Comparison of ENCODE assay signal across 9 cellular contexts in genomic region chr4:75180790-75181776, GRCh38.
DNase-seq lines count a peak whose midpoint lies in the region; ATAC-seq, FAIRE-seq and TF ChIP-seq lines count a peak whose summit lies in the region.
"Had no signal": no experiment of that assay in that cellular context is flagged by ENCODE, and none has a peak within 500 bp of the region (broad histone marks: within the 10 kb centered on the region; RNA-seq: fewer than 3 reads in every experiment).

No MANE protein-coding gene starts in this region.

- peak; percentile 64 to 75 for DNase-seq in PC-9
- DNase-seq in small intestine, result peak; percentile 64
- DNase-seq in activated CD8-positive, alpha-beta memory T cell treated with anti-CD3 and anti-CD28 coated beads, Interleukin-2, amount 10 ng/mL, durations not matched to agents 7 days and 5 days, result no peak
- DNase-seq in COR-L47 (lab: John Stamatoyannopoulos, UW), result no peak
- no peak for DNase-seq in activated T-cell treated with anti-CD3 and anti-CD28 coated beads, Interleukin-2, amount 50 U/mL, for 1 hour
- DNase-seq in mesenteric fat pad (ENCODE audit: low spot score), result no peak
- DNase-seq: NCI-H774 had no signal

- H3K4me3 ChIP-seq in PC-9, result peak overlapping the region; percentile 49
- peak overlapping the region in 1 of 2 donors; percentile 41 for H3K4me3 ChIP-seq in small intestine (ENCODE audit: low read depth in 1 of 2, low read length in 2 of 2)

- peaks cover 16% of the 10 kb centered on the region; the same call in 1 of the 2 replicates for H3F3A ChIP-seq in PC-9 (ENCODE audit: insufficient read depth, low read depth)

- H3K27ac ChIP-seq in PC-9 (peak overlapping the region; percentile 93), small intestine (ENCODE audit: low read depth in 1 of 2, low read length in 1 of 2) (peak overlapping the region; percentile 14 to 67)

- H2AFZ ChIP-seq in PC-9, result peak overlapping the region; percentile 86

- no peaks in the 10 kb centered on the region; the same call in 1 of the 2 replicates for H3K9me3 ChIP-seq in PC-9 (ENCODE audit: insufficient read depth, low read depth)
- H3K9me3 ChIP-seq in small intestine (ENCODE audit: control insufficient read depth, low read depth), result peaks cover 1% of the 10 kb centered on the region

- H3K4me3 Mint-ChIP-seq in activated CD8-positive, alpha-beta memory T cell treated with anti-CD3 and anti-CD28 coated beads, Interleukin-2, amount 10 ng/mL, durations not matched to agents 7 days and 5 days, result no peak overlapping the region

- H3K36me3 Mint-ChIP-seq in activated CD8-positive, alpha-beta memory T cell treated with anti-CD3 and anti-CD28 coated beads, Interleukin-2, amount 10 ng/mL, durations not matched to agents 7 days and 5 days, result no peaks in the 10 kb centered on the region

- no peaks in the 10 kb centered on the region for H3K36me3 ChIP-seq in PC-9 (ENCODE audit: low read depth)
- no peaks in the 10 kb centered on the region for H3K36me3 ChIP-seq in small intestine (ENCODE audit: control insufficient read depth in 2 of 2, insufficient read depth in 2 of 2, low read length in 2 of 2)

- TF ChIP-seq CTCF in PC-9 (conservative IDR thresholded peaks at IDR 0.05), result no peak

- peak overlapping the region; percentile 72 for H3K4me2 ChIP-seq in PC-9

- H4K20me1 ChIP-seq in PC-9 (ENCODE audit: insufficient read depth), result no peaks in the 10 kb centered on the region

- peaks cover 3% of the 10 kb centered on the region for H3K4me1 Mint-ChIP-seq in activated CD8-positive, alpha-beta memory T cell treated with anti-CD3 and anti-CD28 coated beads, Interleukin-2, amount 10 ng/mL, durations not matched to agents 7 days and 5 days

- peaks cover 6% of the 10 kb centered on the region for H3K27me3 Mint-ChIP-seq in activated CD8-positive, alpha-beta memory T cell treated with anti-CD3 and anti-CD28 coated beads, Interleukin-2, amount 10 ng/mL, durations not matched to agents 7 days and 5 days

- no peaks in the 10 kb centered on the region for H3K9me2 ChIP-seq in PC-9 (ENCODE audit: insufficient read depth)

- intact Hi-C loops in PC-9 (cut with micrococcal nuclease; ENCODE audit: unreplicated experiment), result loop anchor here (10.0 kb wide), 1 partner anchor 246 kb away; the partner anchor contains the start of gene PARM1

- H3K27me3 ChIP-seq in PC-9 (ENCODE audit: insufficient read depth, low read depth), result no peaks in the 10 kb centered on the region
- no peaks in the 10 kb centered on the region for H3K27me3 ChIP-seq in small intestine (ENCODE audit: control insufficient read depth in 2 of 2, insufficient read depth in 2 of 2, low read length in 2 of 2)

- FAIRE-seq in small intestine (lab: Jason Lieb, UNC), result no peak

- WGBS in small intestine, 3 donors, result 28 to 69% (median 42%) methylated on average over 10 of the region's 10 CpGs

- POLR2A ChIA-PET in PC-9 (lab: Charles Lee; ENCODE audit: unreplicated experiment), result no interaction called here

- H3K4me1 ChIP-seq in PC-9 (replicated peaks; ENCODE audit: insufficient read depth) (peaks cover 28% of the 10 kb centered on the region), small intestine (ENCODE audit: control insufficient read depth in 2 of 2, insufficient read depth in 1 of 2, low read depth in 1 of 2, low read length in 1 of 2) (no peaks in the 10 kb centered on the region)

- peaks cover 5% of the 10 kb centered on the region for H3K9me3 Mint-ChIP-seq in activated CD8-positive, alpha-beta memory T cell treated with anti-CD3 and anti-CD28 coated beads, Interleukin-2, amount 10 ng/mL, durations not matched to agents 7 days and 5 days (ENCODE audit: low read depth)

- H3K27ac Mint-ChIP-seq in activated CD8-positive, alpha-beta memory T cell treated with anti-CD3 and anti-CD28 coated beads, Interleukin-2, amount 10 ng/mL, durations not matched to agents 7 days and 5 days, result no peak overlapping the region

- ATAC-seq in GM18909 (IDR thresholded peaks at IDR 0.05; ENCODE audit: poor library complexity, unreplicated experiment), result peak; percentile 94
- peak; percentile 85 for ATAC-seq in HG02981 (IDR thresholded peaks at IDR 0.05; ENCODE audit: unreplicated experiment)
- no peak for ATAC-seq in activated CD8-positive, alpha-beta memory T cell treated with anti-CD3 and anti-CD28 coated beads, Interleukin-2, amount 10 ng/mL, durations not matched to agents 7 days and 5 days

- CTCF ChIA-PET in PC-9 (lab: Charles Lee), result interaction anchor here (0.7 kb wide), 1 partner anchor 82 kb away, joined by 12 read pairs; no protein-coding TSS in a partner anchor
- CTCF ChIA-PET in activated CD8-positive, alpha-beta memory T cell treated with anti-CD3 and anti-CD28 coated beads, Interleukin-2, amount 10 ng/mL, durations not matched to agents 7 days and 5 days (lab: Charles Lee), result no interaction called here

- H3K79me2 ChIP-seq in PC-9 (ENCODE audit: low read depth), result no peaks in the 10 kb centered on the region

- BruUV-seq in PC-9 (replicated peaks; lab: Mats Ljungman, UMichigan), result TSS peak; percentile 45

Comparison
In these comparisons a context has a peak if more than half of its experiments do, and no peak if none do; other contexts are left out.
1. DNase-seq: peak in PC-9 (2 of 2) and small intestine (single experiment); none in activated CD8-positive, alpha-beta memory T cell treated with anti-CD3 and anti-CD28 coated beads, Interleukin-2, amount 10 ng/mL, durations not matched to agents 7 days and 5 days (single experiment), COR-L47 (single experiment), activated T-cell treated with anti-CD3 and anti-CD28 coated beads, Interleukin-2, amount 50 U/mL, for 1 hour (single experiment) and mesenteric fat pad (single experiment).